1 cellular context compared by ENCODE assay signal in genomic region chr14:93084866-93085857, GRCh38.
TF ChIP-seq lines count a peak whose summit lies in the region.

No MANE protein-coding gene starts in this region.

TF ChIP-seq in GM12878, 131 proteins besides CTCF, POLR2A, EP300 and RAD21:
- TF ChIP-seq PRDM15 (CRISPR knock-in tag; IDR thresholded peaks at IDR 0.05) (no peak), YBX1 (IDR thresholded peaks at IDR 0.05) (no peak), SPI1 (IDR thresholded peaks at IDR 0.05; ENCODE audit: borderline replicate concordance, insufficient read depth, low read depth, low read length) (peak; percentile 44; the same call in 1 of the 2 replicates), STAT1 (conservative IDR thresholded peaks at IDR 0.05) (no peak)
